Comparison of ENCODE assay signal across 1 cellular context in genomic region chr3:139897759-139898158, GRCh38.
TF ChIP-seq lines count a peak whose summit lies in the region.

No MANE protein-coding gene starts in this region.

TF ChIP-seq in GM23338, 12 proteins besides CTCF, POLR2A, EP300 and RAD21 (continued from another document):
- TF ChIP-seq ZNF462 (CRISPR knock-in tag; IDR thresholded peaks at IDR 0.05) (no peak), EZH2phosphoT487 (IDR thresholded peaks at IDR 0.05; ENCODE audit: unreplicated experiment) (no peak)
TF ChIP-seq in GM23338: peak in this region for 0.
